Comparison of ENCODE assay signal across 6 cellular contexts in genomic region chr20:30397111-30397510, GRCh38.
DNase-seq lines count a peak whose midpoint lies in the region; ATAC-seq, FAIRE-seq and TF ChIP-seq lines count a peak whose summit lies in the region.
"Not testable (repeated sequence)": the region's sequence is repeated elsewhere in the genome, so short reads cannot be mapped to it uniquely, and the experiment has no call there.

No MANE protein-coding gene starts in this region.

- not testable (repeated sequence) for H3K4me3 ChIP-seq in mammary epithelial cell (replicated peaks in 1 of 3; ENCODE audit: insufficient read depth in 1 of 3, low read depth in 2 of 3, low read length in 3 of 3); fibroblast of mammary gland (ENCODE audit: control insufficient read depth, low read depth, low read length); HepG2 (replicated peaks in 1 of 3; ENCODE audit: insufficient read depth in 1 of 3, low read depth in 2 of 3, low read length in 3 of 3)

- not testable (repeated sequence) for FAIRE-seq in HepG2 (lab: Jason Lieb, UNC)

- H3K9ac ChIP-seq in mammary epithelial cell (ENCODE audit: insufficient read depth, low read length); HepG2 (ENCODE audit: insufficient read depth, low read depth, low read length): not testable (repeated sequence)

- 90% methylated on average over 2 of the region's 2 CpGs for WGBS in mammary epithelial cell (ENCODE audit: low coverage, missing lambda C conversion rate)
- 94% methylated on average over 2 of the region's 2 CpGs for WGBS in HepG2 (ENCODE audit: low lambda C conversion rate)

- TF ChIP-seq POLR2A in HepG2 (IDR thresholded peaks at IDR 0.05; ENCODE audit: insufficient read depth in 1 of 2, low read depth in 2 of 2, low read length in 2 of 2): not testable (repeated sequence)

- not testable (repeated sequence) for H2AFZ ChIP-seq in mammary epithelial cell (ENCODE audit: low read depth, low read length); HepG2 (ENCODE audit: low read length)

- H3K27me3 ChIP-seq in mammary epithelial cell (ENCODE audit: insufficient read depth, low read length); HepG2 (ENCODE audit: control insufficient read depth in 1 of 2, insufficient read depth in 2 of 2, low read length in 2 of 2): not testable (repeated sequence)

- CTCF ChIA-PET in mammary epithelial cell (lab: Charles Lee; ENCODE audit: low non-redundant PET); HepG2 (lab: Yijun Ruan, JAX; ENCODE audit: low intra/inter-chr PET ratio, low total read pairs): not testable (repeated sequence)

- dilution Hi-C loops in mammary epithelial cell (cut with HindIII; ENCODE audit: low sequenced_read_pairs): not testable (repeated sequence)

- TF ChIP-seq EP300 in HepG2 (IDR thresholded peaks at IDR 0.05; ENCODE audit: low read depth in 2 of 2, low read length in 2 of 2); HepG2 (CRISPR knock-in tag; IDR thresholded peaks at IDR 0.05; ENCODE audit: borderline replicate concordance): not testable (repeated sequence)

- not testable (repeated sequence) for H3K79me2 ChIP-seq in mammary epithelial cell (ENCODE audit: insufficient read depth, low read length); HepG2 (ENCODE audit: insufficient read depth, low read length)

- not testable (repeated sequence) for BruUV-seq in mammary epithelial cell (replicated peaks; lab: Mats Ljungman, UMichigan); HepG2 (replicated peaks; lab: Mats Ljungman, UMichigan)

- DNase-seq in COLO829 (ENCODE audit: low spot score) (peak; percentile 29), HT1080 (ENCODE audit: low read depth) (peak; percentile 11), RKO (ENCODE audit: low spot score) (peak; percentile 3), mammary epithelial cell (peak; percentile 8), fibroblast of mammary gland (ENCODE audit: low read depth) (peak; percentile 1)
- not testable (repeated sequence) for DNase-seq in HepG2 (ENCODE audit: low spot score)

- not testable (repeated sequence) for H3K4me2 ChIP-seq in mammary epithelial cell (ENCODE audit: insufficient read depth, low read depth, low read length); HepG2 (ENCODE audit: low read depth, low read length)

- not testable (repeated sequence) for TF ChIP-seq CTCF in mammary epithelial cell (conservative IDR thresholded peaks at IDR 0.05 in 1 of 2, IDR thresholded peaks at IDR 0.05 in 1 of 2; ENCODE audit: extremely low read depth in 1 of 2, insufficient read depth in 1 of 2, low read depth in 1 of 2, low read length in 2 of 2); fibroblast of mammary gland (conservative IDR thresholded peaks at IDR 0.05; ENCODE audit: control insufficient read depth, insufficient read depth, low read depth, low read length); HepG2 (CRISPR knock-in tag; IDR thresholded peaks at IDR 0.05)

- H3K27ac ChIP-seq in mammary epithelial cell (ENCODE audit: insufficient read depth, low read depth, low read length); HepG2 (ENCODE audit: extremely low read length, insufficient read depth, low read length): not testable (repeated sequence)

- H3K36me3 ChIP-seq in mammary epithelial cell (ENCODE audit: insufficient read depth, low read length); HepG2 (replicated peaks in 1 of 2; ENCODE audit: control insufficient read depth in 1 of 2, insufficient read depth in 2 of 2, low read length in 2 of 2): not testable (repeated sequence)

- not testable (repeated sequence) for H3K9me3 ChIP-seq in mammary epithelial cell (replicated peaks; ENCODE audit: insufficient read depth, low read length); HepG2 (ENCODE audit: low read length)

- H3K4me1 ChIP-seq in mammary epithelial cell (ENCODE audit: insufficient read depth, low read length); HepG2 (ENCODE audit: insufficient read depth, low read length): not testable (repeated sequence)

- H4K20me1 ChIP-seq in mammary epithelial cell (ENCODE audit: insufficient read depth, low read length); HepG2 (ENCODE audit: insufficient read depth, low read length): not testable (repeated sequence)

- POLR2A ChIA-PET in HepG2 (lab: Yijun Ruan, JAX): not testable (repeated sequence)

- in situ Hi-C loops in mammary epithelial cell (cut with MboI; ENCODE audit: low sequenced_read_pairs in 2 of 2); HepG2 (cut with HindIII; ENCODE audit: extremely low pct_ligation_motif_present, low pct_unique_long_range_greater_than_20kb): not testable (repeated sequence)

- intact Hi-C loops in mammary epithelial cell (cut with micrococcal nuclease); HepG2 (cut with micrococcal nuclease; ENCODE audit: unreplicated experiment): not testable (repeated sequence)

- not testable (repeated sequence) for TF ChIP-seq RAD21 in HepG2 (CRISPR knock-in tag; IDR thresholded peaks at IDR 0.05)

- ATAC-seq in HepG2: not testable (repeated sequence)

TF ChIP-seq in HepG2, 621 proteins besides CTCF, POLR2A, EP300 and RAD21:
- TF ChIP-seq, protein P1, sequence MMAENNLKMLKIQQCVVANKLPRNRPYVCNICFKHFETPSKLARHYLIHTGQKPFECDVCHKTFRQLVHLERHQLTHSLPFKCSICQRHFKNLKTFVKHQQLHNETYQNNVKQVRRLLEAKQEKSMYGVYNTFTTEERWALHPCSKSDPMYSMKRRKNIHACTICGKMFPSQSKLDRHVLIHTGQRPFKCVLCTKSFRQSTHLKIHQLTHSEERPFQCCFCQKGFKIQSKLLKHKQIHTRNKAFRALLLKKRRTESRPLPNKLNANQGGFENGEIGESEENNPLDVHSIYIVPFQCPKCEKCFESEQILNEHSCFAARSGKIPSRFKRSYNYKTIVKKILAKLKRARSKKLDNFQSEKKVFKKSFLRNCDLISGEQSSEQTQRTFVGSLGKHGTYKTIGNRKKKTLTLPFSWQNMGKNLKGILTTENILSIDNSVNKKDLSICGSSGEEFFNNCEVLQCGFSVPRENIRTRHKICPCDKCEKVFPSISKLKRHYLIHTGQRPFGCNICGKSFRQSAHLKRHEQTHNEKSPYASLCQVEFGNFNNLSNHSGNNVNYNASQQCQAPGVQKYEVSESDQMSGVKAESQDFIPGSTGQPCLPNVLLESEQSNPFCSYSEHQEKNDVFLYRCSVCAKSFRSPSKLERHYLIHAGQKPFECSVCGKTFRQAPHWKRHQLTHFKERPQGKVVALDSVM (CRISPR knock-in tag; IDR thresholded peaks at IDR 0.05): peak; percentile 79
